1 cellular context compared by ENCODE assay signal in genomic region chr1:17588048-17588781, GRCh38.
TF ChIP-seq lines count a peak whose summit lies in the region.

No MANE protein-coding gene starts in this region.

TF ChIP-seq in GM23338, 12 proteins besides CTCF, POLR2A, EP300 and RAD21 (continued from another document):
- TF ChIP-seq EZH2 (IDR thresholded peaks at IDR 0.05; ENCODE audit: low read depth, unreplicated experiment) (no peak), CREB1 (CRISPR knock-in tag; IDR thresholded peaks at IDR 0.05; ENCODE audit: low read depth) (no peak), ZNF331 (CRISPR knock-in tag; IDR thresholded peaks at IDR 0.05; ENCODE audit: low read depth) (no peak)
